Comparison of ENCODE assay signal across 1 cellular context in the genomic region with DNA sequence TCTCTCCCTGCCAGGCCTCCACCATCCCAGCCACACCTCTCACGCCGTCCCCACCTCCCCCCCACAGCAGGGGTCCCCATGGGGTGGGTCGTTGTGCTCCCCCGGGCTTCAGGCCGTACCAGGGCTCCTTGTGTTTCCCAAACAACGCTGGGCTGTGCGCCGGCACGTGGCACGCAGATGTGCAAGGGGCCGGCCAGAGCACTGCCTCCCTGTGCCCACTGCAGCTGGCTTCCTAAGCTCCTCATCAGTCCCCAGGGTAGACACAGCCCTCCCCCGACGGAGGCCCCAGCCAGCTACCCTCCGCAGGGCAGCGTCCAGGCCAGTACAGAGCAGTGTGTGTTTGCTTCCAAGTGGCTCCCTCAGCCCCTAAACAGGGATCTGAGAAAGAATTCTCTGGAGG.
TF ChIP-seq lines count a peak whose summit lies in the region.

No MANE protein-coding gene starts in this region.

TF ChIP-seq in SK-N-SH, 30 proteins besides CTCF, POLR2A, EP300 and RAD21 (continued from another document):
- TF ChIP-seq FOXM1 (IDR thresholded peaks at IDR 0.05; ENCODE audit: low read depth) (no peak), USF1 (IDR thresholded peaks at IDR 0.05; ENCODE audit: borderline replicate concordance, low read depth) (no peak), FOXJ3 (CRISPR knock-in tag; IDR thresholded peaks at IDR 0.05) (peak; percentile 89), RFX5 (IDR thresholded peaks at IDR 0.05; ENCODE audit: low read length) (no peak), SIN3A (IDR thresholded peaks at IDR 0.05; ENCODE audit: borderline replicate concordance, low read depth, low read length) (no peak), ELF1 (IDR thresholded peaks at IDR 0.05) (no peak), MEF2A (IDR thresholded peaks at IDR 0.05; ENCODE audit: borderline replicate concordance, low read depth) (no peak), RXRA (IDR thresholded peaks at IDR 0.05; ENCODE audit: borderline replicate concordance, low read depth) (no peak), GABPA (IDR thresholded peaks at IDR 0.05; ENCODE audit: low read depth) (no peak), EZH2phosphoT487 (IDR thresholded peaks at IDR 0.05; ENCODE audit: borderline replicate concordance, low read depth) (no peak), SMC3 (IDR thresholded peaks at IDR 0.05; ENCODE audit: low read depth, low read length) (no peak)
- TF ChIP-seq, protein P1, sequence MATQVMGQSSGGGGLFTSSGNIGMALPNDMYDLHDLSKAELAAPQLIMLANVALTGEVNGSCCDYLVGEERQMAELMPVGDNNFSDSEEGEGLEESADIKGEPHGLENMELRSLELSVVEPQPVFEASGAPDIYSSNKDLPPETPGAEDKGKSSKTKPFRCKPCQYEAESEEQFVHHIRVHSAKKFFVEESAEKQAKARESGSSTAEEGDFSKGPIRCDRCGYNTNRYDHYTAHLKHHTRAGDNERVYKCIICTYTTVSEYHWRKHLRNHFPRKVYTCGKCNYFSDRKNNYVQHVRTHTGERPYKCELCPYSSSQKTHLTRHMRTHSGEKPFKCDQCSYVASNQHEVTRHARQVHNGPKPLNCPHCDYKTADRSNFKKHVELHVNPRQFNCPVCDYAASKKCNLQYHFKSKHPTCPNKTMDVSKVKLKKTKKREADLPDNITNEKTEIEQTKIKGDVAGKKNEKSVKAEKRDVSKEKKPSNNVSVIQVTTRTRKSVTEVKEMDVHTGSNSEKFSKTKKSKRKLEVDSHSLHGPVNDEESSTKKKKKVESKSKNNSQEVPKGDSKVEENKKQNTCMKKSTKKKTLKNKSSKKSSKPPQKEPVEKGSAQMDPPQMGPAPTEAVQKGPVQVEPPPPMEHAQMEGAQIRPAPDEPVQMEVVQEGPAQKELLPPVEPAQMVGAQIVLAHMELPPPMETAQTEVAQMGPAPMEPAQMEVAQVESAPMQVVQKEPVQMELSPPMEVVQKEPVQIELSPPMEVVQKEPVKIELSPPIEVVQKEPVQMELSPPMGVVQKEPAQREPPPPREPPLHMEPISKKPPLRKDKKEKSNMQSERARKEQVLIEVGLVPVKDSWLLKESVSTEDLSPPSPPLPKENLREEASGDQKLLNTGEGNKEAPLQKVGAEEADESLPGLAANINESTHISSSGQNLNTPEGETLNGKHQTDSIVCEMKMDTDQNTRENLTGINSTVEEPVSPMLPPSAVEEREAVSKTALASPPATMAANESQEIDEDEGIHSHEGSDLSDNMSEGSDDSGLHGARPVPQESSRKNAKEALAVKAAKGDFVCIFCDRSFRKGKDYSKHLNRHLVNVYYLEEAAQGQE (IDR thresholded peaks at IDR 0.05; ENCODE audit: low read depth, low read length), result no peak
- TF ChIP-seq, protein P2, sequence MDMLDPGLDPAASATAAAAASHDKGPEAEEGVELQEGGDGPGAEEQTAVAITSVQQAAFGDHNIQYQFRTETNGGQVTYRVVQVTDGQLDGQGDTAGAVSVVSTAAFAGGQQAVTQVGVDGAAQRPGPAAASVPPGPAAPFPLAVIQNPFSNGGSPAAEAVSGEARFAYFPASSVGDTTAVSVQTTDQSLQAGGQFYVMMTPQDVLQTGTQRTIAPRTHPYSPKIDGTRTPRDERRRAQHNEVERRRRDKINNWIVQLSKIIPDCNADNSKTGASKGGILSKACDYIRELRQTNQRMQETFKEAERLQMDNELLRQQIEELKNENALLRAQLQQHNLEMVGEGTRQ (IDR thresholded peaks at IDR 0.05; ENCODE audit: borderline replicate concordance, low read depth, low read length), result no peak
